In genomic region chr4:4398430-4398829, GRCh38 we compare ENCODE assay signal across 9 cellular contexts. TPM values are rescaled to one million over a fixed set of nuclear protein-coding genes. Genes with fewer than 3 reads are reported as not detected.
"Had no signal": no experiment of that assay in that cellular context is flagged by ENCODE, and none has a peak within 500 bp of the region (broad histone marks: within the 10 kb centered on the region; RNA-seq: fewer than 3 reads in every experiment).

No MANE protein-coding gene starts in this region.

- H3K27ac Mint-ChIP-seq: HFFc6, IgD-negative memory B cell had no signal

- H3K4me3 ChIP-seq: GM23248 had no signal

- ATAC-seq: HepG2 had no signal

- H3K4me3 Mint-ChIP-seq: H9, HFFc6 had no signal

- H3K9ac ChIP-seq: GM23248 had no signal

- H3K36me3 Mint-ChIP-seq: IgD-negative memory B cell had no signal

- H2AFZ ChIP-seq: GM23248 had no signal

- H3K27ac ChIP-seq: GM23248, HL-60 had no signal

- DNase-seq: GM23248, GOT3, H9, HCEC 1CT, HFFc6, KG1 had no signal

RNA-seq across cellular contexts. Expression of gene NSG1, which starts 11.5 kb away (rescaled TPM):
- total RNA-seq: HepG2 had no signal
- polyA plus RNA-seq: HepG2 had no signal
